ENCODE assay signal across 16 cellular contexts in genomic region chr6:70380259-70380658, GRCh38. TPM values are rescaled to one million over a fixed set of nuclear protein-coding genes. Genes with fewer than 3 reads are reported as not detected.
DNase-seq lines count a peak whose midpoint lies in the region; ATAC-seq and TF ChIP-seq lines count a peak whose summit lies in the region.
"Had no signal": no experiment of that assay in that cellular context is flagged by ENCODE, and none has a peak within 500 bp of the region (broad histone marks: within the 10 kb centered on the region; RNA-seq: fewer than 3 reads in every experiment).

No MANE protein-coding gene starts in this region.

- H3K36me3 ChIP-seq in mucosa of descending colon (ENCODE audit: low read depth) = no peaks in the 10 kb centered on the region
- H3K36me3 ChIP-seq: cardiac muscle cell, tibial artery had no signal

- ATAC-seq in GM18873 (IDR thresholded peaks at IDR 0.05; ENCODE audit: low FRiP score, unreplicated experiment) (peak; percentile 95), GM21576 (IDR thresholded peaks at IDR 0.05; ENCODE audit: unreplicated experiment) (peak; percentile 88), HG03097 (IDR thresholded peaks at IDR 0.05; ENCODE audit: low FRiP score, unreplicated experiment) (peak; percentile 91), mucosa of descending colon (peak; percentile 58)

- H3K4me1 ChIP-seq in mucosa of descending colon (ENCODE audit: low read depth) = peaks cover 12% of the 10 kb centered on the region
- H3K4me1 ChIP-seq: tibial artery had no signal

- DNase-seq in mucosa of descending colon (no peak), A172 (ENCODE audit: low spot score) (no peak), Kasumi-1 (lab: John Stamatoyannopoulos, UW) (no peak), immature natural killer cell (no peak)
- no peak for DNase-seq in activated naive CD4-positive, alpha-beta T cell treated with anti-CD3 and anti-CD28 coated beads for 36 hours
- DNase-seq: activated CD4-positive, alpha-beta T cell treated with anti-CD3 and anti-CD28 coated beads for 4 hours; CD4-positive, CD25-positive, alpha-beta regulatory T cell; HFFc6; midbrain; NCI-H524 treated with DMSO at 0.1 percent for 48 hours; tibial artery had no signal

- CTCF ChIA-PET in activated naive CD4-positive, alpha-beta T cell treated with anti-CD3 and anti-CD28 coated beads for 36 hours (lab: Charles Lee) = interaction anchor here (3.2 kb wide), 1 partner anchor 10 kb away, joined by 20 read pairs; no protein-coding TSS in a partner anchor

- H3K27ac Mint-ChIP-seq in activated naive CD4-positive, alpha-beta T cell treated with anti-CD3 and anti-CD28 coated beads for 36 hours = no peak overlapping the region
- H3K27ac Mint-ChIP-seq in immature natural killer cell = no peak overlapping the region
- H3K27ac Mint-ChIP-seq: activated T-helper 2 cell treated with anti-CD3 and anti-CD28 coated beads, Interferon-gamma antibody, Interleukin-2, Interleukin-4, amounts not matched to agents 10 μg/mL and 5 μg/mL and 100 μg/mL, durations not matched to agents 14 hours and 24 hours and 36 hours; HFFc6 had no signal

- no peaks in the 10 kb centered on the region for H3K4me1 Mint-ChIP-seq in activated naive CD4-positive, alpha-beta T cell treated with anti-CD3 and anti-CD28 coated beads for 36 hours (ENCODE audit: low read depth)
- H3K4me1 Mint-ChIP-seq in immature natural killer cell = no peaks in the 10 kb centered on the region
- H3K4me1 Mint-ChIP-seq: CD4-positive, CD25-positive, alpha-beta regulatory T cell had no signal

- intact Hi-C loops in mucosa of descending colon (cut with DNase I, micrococcal nuclease) = no loop called here
- intact Hi-C loops in activated naive CD4-positive, alpha-beta T cell treated with anti-CD3 and anti-CD28 coated beads for 36 hours (cut with micrococcal nuclease) = no loop called here

- H3K9me3 Mint-ChIP-seq in activated naive CD4-positive, alpha-beta T cell treated with anti-CD3 and anti-CD28 coated beads for 36 hours = no peaks in the 10 kb centered on the region
- peaks cover 0 to 2% (median 0%) of the 10 kb centered on the region in 6 donors for H3K9me3 Mint-ChIP-seq in immature natural killer cell
- H3K9me3 Mint-ChIP-seq: activated T-helper 2 cell treated with anti-CD3 and anti-CD28 coated beads, Interferon-gamma antibody, Interleukin-2, Interleukin-4, amounts not matched to agents 10 μg/mL and 5 μg/mL and 100 μg/mL, durations not matched to agents 14 hours and 24 hours and 36 hours; HFFc6 had no signal

- H3K4me3 Mint-ChIP-seq in activated naive CD4-positive, alpha-beta T cell treated with anti-CD3 and anti-CD28 coated beads for 36 hours = no peak overlapping the region
- H3K4me3 Mint-ChIP-seq in immature natural killer cell = no peak overlapping the region
- H3K4me3 Mint-ChIP-seq: CD4-positive, CD25-positive, alpha-beta regulatory T cell; HFFc6 had no signal

- H3K36me3 Mint-ChIP-seq in activated naive CD4-positive, alpha-beta T cell treated with anti-CD3 and anti-CD28 coated beads for 36 hours (ENCODE audit: low read depth) = no peaks in the 10 kb centered on the region
- no peaks in the 10 kb centered on the region for H3K36me3 Mint-ChIP-seq in immature natural killer cell
- H3K36me3 Mint-ChIP-seq: CD4-positive, CD25-positive, alpha-beta regulatory T cell had no signal

- peaks cover 12% of the 10 kb centered on the region for H3K27me3 Mint-ChIP-seq in activated naive CD4-positive, alpha-beta T cell treated with anti-CD3 and anti-CD28 coated beads for 36 hours (ENCODE audit: low read depth)
- peaks cover 1 to 6% (median 4%) of the 10 kb centered on the region in 3 donors for H3K27me3 Mint-ChIP-seq in immature natural killer cell (ENCODE audit: low read depth in 3 of 3)

- H3K9me3 ChIP-seq in mucosa of descending colon = no peaks in the 10 kb centered on the region
- H3K9me3 ChIP-seq: tibial artery had no signal

- H3K4me3 ChIP-seq in mucosa of descending colon = no peak overlapping the region
- H3K4me3 ChIP-seq: cardiac muscle cell, tibial artery had no signal

- TF ChIP-seq CTCF in mucosa of descending colon (IDR thresholded peaks at IDR 0.05) = no peak

RNA-seq across cellular contexts. Expression of gene FAM135A, which starts 33.0 kb away (rescaled TPM):
- 10 to 100 TPM; 42.1 to 63.3 (median 56.3) TPM for total RNA-seq in mucosa of descending colon
- 10 to 100 TPM; 11.5 to 11.9 TPM for total RNA-seq in activated naive CD4-positive, alpha-beta T cell treated with anti-CD3 and anti-CD28 coated beads for 36 hours
- 9.1 and 15.2 TPM in 2 replicates for total RNA-seq in A172 (2014; rRNA removed; shearing (Covaris generic))
- 1 to 10 TPM in 2 of 3 donors, not detected in 1; 2.1 to 2.5 TPM for polyA plus RNA-seq in immature natural killer cell
